ENCODE assay signal across 6 cellular contexts in genomic region chr12:52531563-52532300, GRCh38.
"Had no signal": no experiment of that assay in that cellular context is flagged by ENCODE, and none has a peak within 500 bp of the region (broad histone marks: within the 10 kb centered on the region; RNA-seq: fewer than 3 reads in every experiment).

No MANE protein-coding gene starts in this region.

- H3K27ac Mint-ChIP-seq: neural progenitor cell had no signal

- ATAC-seq: left ventricle myocardium superior; mucosa of descending colon; stimulated activated naive CD8-positive, alpha-beta T cell treated with anti-CD3 and anti-CD28 coated beads, Interleukin-15, Interleukin-2, amounts not matched to agents 100 U/mL and 50 U/mL, for 24 hours had no signal

- H3K4me3 Mint-ChIP-seq: neural progenitor cell had no signal

- H3K36me3 Mint-ChIP-seq: neural progenitor cell had no signal

- H3K9me3 Mint-ChIP-seq: neural progenitor cell had no signal

- DNase-seq: left ventricle myocardium superior; stimulated activated CD4-positive, alpha-beta T cell treated with anti-CD3 and anti-CD28 coated beads, Interleukin-4, amount 100 ng/mL, for 1 hour; stimulated activated naive CD8-positive, alpha-beta T cell treated with anti-CD3 and anti-CD28 coated beads, Interleukin-15, Interleukin-2, amounts not matched to agents 100 U/mL and 50 U/mL, for 24 hours; thyroid gland had no signal
